Comparison of ENCODE assay signal across 34 cellular contexts in genomic region chr1:30356839-30357238, GRCh38.
"Had no signal": no experiment of that assay in that cellular context is flagged by ENCODE, and none has a peak within 500 bp of the region (broad histone marks: within the 10 kb centered on the region; RNA-seq: fewer than 3 reads in every experiment).

No MANE protein-coding gene starts in this region.

- H3K36me3 ChIP-seq: MG63 had no signal

- DNase-seq: Karpas-422, Kasumi-1, KG1, MG63, MM.1S, MV-4-11, NCI-H1048, NCI-H1092, NCI-H1092 treated with DMSO at 0.1 percent for 48 hours, NCI-H1105, NCI-H1105 treated with DMSO at 0.1 percent for 48 hours, NCI-H1417, NCI-H1417 treated with DMSO at 0.1 percent for 48 hours, NCI-H1436, NCI-H1436 treated with DMSO at 0.1 percent for 48 hours, NCI-H146, NCI-H1694, NCI-H1694 treated with DMSO at 0.1 percent for 48 hours, NCI-H187, NCI-H187 treated with DMSO at 0.1 percent for 48 hours, NCI-H1930, NCI-H2029, NCI-H2029 treated with DMSO at 0.1 percent for 48 hours, NCI-H2081, NCI-H2081 treated with DMSO at 0.1 percent for 48 hours, NCI-H2107, NCI-H2171, NCI-H2171 treated with DMSO at 0.1 percent for 48 hours, NCI-H2227 treated with DMSO at 0.1 percent for 48 hours, NCI-H226, NCI-H345, NCI-H446, NCI-H446 treated with DMSO at 0.1 percent for 48 hours had no signal

- H3K4me3 ChIP-seq: MG63 had no signal

- H3K9ac ChIP-seq: KMS-11 had no signal

- H3K9me3 ChIP-seq: MG63 had no signal

- H3K27me3 ChIP-seq: MG63 had no signal

- H3K27ac ChIP-seq: KMS-11 had no signal
